Comparison of ENCODE assay signal across 7 cellular contexts in the genomic region with DNA sequence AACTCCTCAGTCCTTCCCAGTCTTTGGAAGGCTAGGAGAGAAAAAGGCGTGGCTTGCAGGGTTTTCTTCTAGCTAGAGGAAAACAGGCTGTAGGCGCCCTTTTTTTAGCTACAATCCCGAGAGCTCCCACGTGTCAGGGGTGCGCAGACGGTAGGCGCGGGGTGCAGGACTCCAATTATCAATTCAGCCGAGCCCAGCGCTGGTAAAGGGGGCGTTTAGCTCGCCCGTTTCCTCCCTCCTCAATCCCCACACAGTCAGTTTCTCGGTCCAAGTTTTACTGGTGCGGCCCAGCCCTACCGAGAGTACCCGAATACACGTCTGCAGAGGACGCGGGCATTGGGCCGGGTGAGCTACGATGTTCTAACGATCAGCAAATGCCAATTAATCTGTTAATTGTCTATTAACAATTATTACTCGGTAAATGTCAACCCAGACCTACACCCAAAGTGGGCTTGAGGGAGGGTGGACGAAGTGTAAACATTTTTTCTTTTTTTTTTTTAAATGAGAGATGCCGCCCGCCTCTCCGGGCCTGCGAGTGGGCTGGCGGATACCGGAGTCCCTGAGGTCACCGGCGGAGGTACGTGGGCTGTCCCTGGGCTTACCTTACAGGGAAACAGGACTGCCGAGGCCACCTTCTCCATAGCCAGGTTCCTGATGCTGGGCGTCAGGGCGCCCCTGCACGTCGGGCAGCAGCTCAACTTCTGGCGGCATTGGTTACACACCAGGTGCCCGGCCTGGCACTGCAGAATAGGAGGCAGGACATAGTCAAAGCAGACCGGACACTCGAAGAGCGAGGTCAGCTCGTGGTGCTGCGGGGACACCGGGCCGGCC. TPM values are rescaled to one million over a fixed set of nuclear protein-coding genes. Genes with fewer than 3 reads are reported as not detected.
DNase-seq lines count a peak whose midpoint lies in the region; ATAC-seq and TF ChIP-seq lines count a peak whose summit lies in the region.

No MANE protein-coding gene starts in this region.

- H3K4me3 ChIP-seq in lung: peak overlapping the region; percentile 96

- ATAC-seq in lung (ENCODE audit: insufficient read depth, low FRiP score): no peak

- no peak for TF ChIP-seq CTCF in lung (IDR thresholded peaks at IDR 0.05; ENCODE audit: control extremely low read depth, extremely low read depth)

- WGBS in lung, 2 donors: 0% methylated on average over 47 to 48 of the region's 48 CpGs

- DNase-seq in NCI-H2029 (lab: John Stamatoyannopoulos, UW) (peak; percentile 27), lung (ENCODE audit: low spot score) (peak; percentile 55), GOT3 (lab: John Stamatoyannopoulos, UW) (no peak)
- peak; percentile 27 for DNase-seq in activated CD4-positive, alpha-beta T cell treated with anti-CD3 and anti-CD28 coated beads, Interleukin-2, amount 50 U/mL, for 1 hour
- DNase-seq in effector CD4-positive, alpha-beta T cell: peak; percentile 13
- peak; percentile 40 for DNase-seq in stimulated activated naive CD4-positive, alpha-beta T cell treated with Interleukin-2 at 50 U/mL for 16 hours (lab: John Stamatoyannopoulos, UW)

- peak; percentile 20 for TF ChIP-seq POLR2A in GM19099 (IDR thresholded peaks at IDR 0.05; ENCODE audit: extremely low read depth, insufficient read length, low read depth)

- H3K9me3 ChIP-seq in lung (ENCODE audit: control insufficient read depth in 2 of 2, insufficient read depth in 1 of 2, low read length in 1 of 2): no peaks in the 10 kb centered on the region

- peaks cover 4 to 27% of the 10 kb centered on the region in 2 donors for H3K4me1 ChIP-seq in lung (ENCODE audit: control insufficient read depth in 2 of 2, insufficient read depth in 2 of 2, low read length in 2 of 2)

- peaks cover 0 to 4% of the 10 kb centered on the region in 2 donors for H3K36me3 ChIP-seq in lung (ENCODE audit: control insufficient read depth in 2 of 2, insufficient read depth in 2 of 2, low read length in 2 of 2)

- no peaks in the 10 kb centered on the region for H3K27me3 ChIP-seq in lung (ENCODE audit: control insufficient read depth, insufficient read depth)

- H3K27ac ChIP-seq in lung (ENCODE audit: low read depth in 1 of 2, low read length in 1 of 2): peak overlapping the region; percentile 95 to 96

RNA-seq across cellular contexts. Expression of gene SIAH2, which starts 0.9 kb away (rescaled TPM):
- total RNA-seq in lung: 10 to 100 TPM; 19.5 to 37.9 TPM
- 10 to 100 TPM in 1 of 2 donors, 1 to 10 TPM in 1; 7.5 to 24.2 TPM for polyA plus RNA-seq in lung

RNA-seq across cellular contexts. Expression of gene ERICH6, which starts 58.3 kb away (rescaled TPM):
- under 1 TPM in 1 of 2 donors, not detected in 1; 0.49 TPM for total RNA-seq in lung
- not detected for polyA plus RNA-seq in lung
